In the genomic region with DNA sequence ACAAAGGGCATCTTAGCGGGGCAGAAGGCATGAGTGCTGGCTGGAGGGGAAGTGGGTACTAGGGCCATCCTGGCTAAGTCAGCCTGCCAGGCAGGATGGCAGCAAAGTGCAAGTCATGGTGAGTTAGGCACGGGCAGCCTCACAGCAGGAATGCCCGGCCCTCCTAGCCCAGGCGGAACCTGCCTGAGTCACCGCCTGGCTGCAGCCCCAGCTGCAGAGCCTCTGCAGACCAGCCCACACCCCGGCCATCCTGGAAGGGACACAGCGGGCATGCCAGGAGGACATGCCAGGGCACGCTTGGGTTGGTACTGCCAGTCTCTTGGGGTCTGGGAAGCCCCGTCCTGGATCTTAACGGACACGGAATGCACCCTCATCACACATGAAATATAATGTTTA, we compare ENCODE assay signal across 8 cellular contexts. TPM values are rescaled to one million over a fixed set of nuclear protein-coding genes. Genes with fewer than 3 reads are reported as not detected.
DNase-seq lines count a peak whose midpoint lies in the region; ATAC-seq lines count a peak whose summit lies in the region.

No MANE protein-coding gene starts in this region.

- no peak for ATAC-seq in HG03196 (IDR thresholded peaks at IDR 0.05; ENCODE audit: unreplicated experiment)

- peaks cover 17% of the 10 kb centered on the region for H3K4me1 ChIP-seq in SJSA1 (replicated peaks)

- H3K27me3 ChIP-seq in SJSA1 (replicated peaks), result no peaks in the 10 kb centered on the region

- peak overlapping the region; percentile 91 for H3K27ac ChIP-seq in SJSA1

- no peak overlapping the region for H3K4me3 ChIP-seq in SJSA1

- H3K9me3 ChIP-seq in SJSA1 (replicated peaks), result no peaks in the 10 kb centered on the region

- DNase-seq in HCEC 1CT (peak; percentile 47), SJSA1 (ENCODE audit: low read depth in 1 of 2, low spot score in 2 of 2) (peak; percentile 50 to 84), fibroblast of the conjunctiva (ENCODE audit: low read depth) (peak; percentile 65), putamen (ENCODE audit: low spot score) (peak; percentile 62), NCI-H1930 (lab: John Stamatoyannopoulos, UW) (no peak)
- DNase-seq in activated CD8-positive, alpha-beta memory T cell treated with anti-CD3 and anti-CD28 coated beads, Interleukin-2, amount 50 U/mL, for 48 hours, result no peak
- DNase-seq in NK-92 treated with Interleukin-12 subunit alpha and Interleukin-12 subunit beta, amount 100 ng/mL, for 24 hours (lab: John Stamatoyannopoulos, UW), result no peak

- H3K36me3 ChIP-seq in SJSA1, result no peaks in the 10 kb centered on the region

RNA-seq across cellular contexts. Expression of gene ALDH3A1, which starts 4.9 kb away (rescaled TPM):
- total RNA-seq in SJSA1 (2014; rRNA removed; shearing (Covaris generic)), result not detected in 2 replicates

RNA-seq across cellular contexts. Expression of gene SLC47A2, which starts 36.7 kb away (rescaled TPM):
- not detected in 2 replicates for total RNA-seq in SJSA1 (2014; rRNA removed; shearing (Covaris generic))

Comparison
In these comparisons a context has a peak if more than half of its experiments do, and no peak if none do; other contexts are left out.
1. DNase-seq: peak in HCEC 1CT (single experiment), SJSA1 (2 of 2), fibroblast of the conjunctiva (single experiment) and putamen (single experiment); none in activated CD8-positive, alpha-beta memory T cell treated with anti-CD3 and anti-CD28 coated beads, Interleukin-2, amount 50 U/mL, for 48 hours (single experiment), NK-92 treated with Interleukin-12 subunit alpha and Interleukin-12 subunit beta, amount 100 ng/mL, for 24 hours (single experiment) and NCI-H1930 (0 of 2).